In the genomic region with DNA sequence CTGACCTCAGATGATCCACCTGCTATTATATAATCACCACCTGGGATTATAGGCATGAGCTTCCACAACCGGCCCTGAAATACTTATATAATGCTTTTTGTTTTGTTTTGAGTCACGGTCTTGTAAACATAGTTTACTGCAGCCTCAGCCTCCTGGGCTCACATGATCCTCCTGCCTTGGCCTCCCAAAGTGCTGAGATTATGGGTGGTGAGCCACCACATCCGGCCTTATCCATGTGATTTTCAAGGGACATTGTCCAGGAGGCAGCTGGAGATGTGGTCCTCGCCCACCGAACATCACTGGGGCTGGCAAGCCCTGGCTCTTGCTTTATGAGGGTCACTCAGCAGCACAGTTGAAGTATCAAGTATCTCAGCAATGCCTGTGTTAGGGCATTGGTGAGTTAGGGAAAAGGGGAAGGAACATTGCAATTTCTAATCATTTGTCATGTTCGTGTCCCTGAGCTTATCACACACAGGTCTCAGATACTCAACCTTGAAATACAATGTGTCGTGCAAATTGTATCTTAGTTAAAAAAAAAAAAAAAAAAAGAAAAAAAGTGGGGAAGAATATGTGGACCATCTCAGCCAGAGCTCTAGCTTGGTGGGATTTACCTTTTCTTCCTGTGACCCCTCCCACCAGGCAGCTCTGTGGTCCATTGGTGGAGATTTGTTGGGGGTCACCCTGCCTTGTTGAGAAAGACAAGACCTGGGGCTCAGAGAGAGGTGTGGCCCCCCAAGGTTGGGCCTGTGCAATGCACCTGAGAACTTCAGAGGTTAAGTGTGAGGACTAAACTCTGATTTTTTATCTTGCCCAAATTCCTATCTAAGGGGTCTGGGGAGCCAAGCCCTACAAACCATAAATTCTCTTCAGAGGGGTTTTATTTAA, we compare ENCODE assay signal across 24 cellular contexts. TPM values are rescaled to one million over a fixed set of nuclear protein-coding genes. Genes with fewer than 3 reads are reported as not detected.
A peak's percentile ranks its signal among the peaks of the same experiment; 100 is the strongest.
DNase-seq lines count a peak whose midpoint lies in the region; ATAC-seq, FAIRE-seq and TF ChIP-seq lines count a peak whose summit lies in the region.
"Had no signal": no experiment of that assay in that cellular context is flagged by ENCODE, and none has a peak within 500 bp of the region (broad histone marks: within the 10 kb centered on the region; RNA-seq: fewer than 3 reads in every experiment).

No MANE protein-coding gene starts in this region.

- intact Hi-C loops in posterior vena cava (cut with DNase I): loop anchor here in 1 of 2 donors (2.0 kb wide), 1 partner anchor 57 kb away; no protein-coding TSS in a partner anchor

- ATAC-seq in GM21723 (IDR thresholded peaks at IDR 0.05; ENCODE audit: unreplicated experiment): no peak
- ATAC-seq: CD8-positive, alpha-beta T cell; GM12878 had no signal

- DNase-seq in AG20443 (ENCODE audit: low spot score) (peak; percentile 4), GM12892 (ENCODE audit: insufficient read length) (no peak), iPS-NIHi7 (ENCODE audit: extremely low spot score) (peak; percentile 4), posterior vena cava (ENCODE audit: low spot score) (peak; percentile 19), activated gamma-delta T cell treated with Interleukin-2 at 50 U/mL for 16 hours (no peak), NCI-H526 (lab: John Stamatoyannopoulos, UW) (no peak)
- DNase-seq in effector CD4-positive, alpha-beta T cell: no peak
- DNase-seq: 8988T; ACHN; AML-193; CD4-positive, alpha-beta T cell; CD8-positive, alpha-beta T cell; COR-L47; DMS 273 treated with DMSO at 0.1 percent for 48 hours; DMS153; DMS53; DMS79; DND-41; EL; GDM1 had no signal

- TF ChIP-seq POLR2A in GM12892 (IDR thresholded peaks at IDR 0.05; ENCODE audit: low read depth, low read length): no peak

- FAIRE-seq in GM12892 (lab: Jason Lieb, UNC): peak; percentile 46
- FAIRE-seq: A204.1, GM12878, GM19239 had no signal

RNA-seq across cellular contexts. Expression of a gene that starts 40.4 kb away (rescaled TPM):
- polyA plus RNA-seq in GM12892 (2012; ENCODE audit: missing spikeins): 43.5 TPM
- total RNA-seq in posterior vena cava: 100 to 1,000 TPM; 138 to 141 TPM

RNA-seq across cellular contexts. Expression of a gene that starts 44.8 kb away (rescaled TPM):
- polyA plus RNA-seq in GM12892 (2012; ENCODE audit: missing spikeins): 3.8 TPM
- total RNA-seq in posterior vena cava: 10 to 100 TPM; 39.4 to 55.8 TPM

Comparison
In these comparisons a context has a peak if more than half of its experiments do, and no peak if none do; other contexts are left out.
1. DNase-seq: peak in AG20443 (single experiment), iPS-NIHi7 (single experiment) and posterior vena cava (single experiment); none in GM12892 (single experiment), activated gamma-delta T cell treated with Interleukin-2 at 50 U/mL for 16 hours (single experiment), effector CD4-positive, alpha-beta T cell (single experiment) and NCI-H526 (0 of 2).